1 cellular context compared by ENCODE assay signal in genomic region chr7:30594540-30595460, GRCh38.
A peak's percentile ranks its signal among the peaks of the same experiment; 100 is the strongest.
TF ChIP-seq lines count a peak whose summit lies in the region.

Gene GARS1, plus strand, starts transcription at chr7:30594878. Its CDS starts 44 bp downstream, at chr7:30594922.

TF ChIP-seq in WTC11, 78 proteins besides CTCF, POLR2A, EP300 and RAD21 (continued from another document and continues in another):
- TF ChIP-seq USF1 (CRISPR knock-in tag; IDR thresholded peaks at IDR 0.05) (peak; percentile 66; the same call in 1 of the 2 replicates), JUN (CRISPR knock-in tag; IDR thresholded peaks at IDR 0.05) (peak; percentile 63; the same call in 1 of the 2 replicates), ATF6 (CRISPR knock-in tag; IDR thresholded peaks at IDR 0.05) (no peak), ARID4B (CRISPR knock-in tag; IDR thresholded peaks at IDR 0.05; ENCODE audit: borderline replicate concordance) (peak; percentile 95), ZNF671 (CRISPR knock-in tag; IDR thresholded peaks at IDR 0.05) (no peak), PRRX2 (CRISPR knock-in tag; IDR thresholded peaks at IDR 0.05) (no peak), TCF7 (CRISPR knock-in tag; IDR thresholded peaks at IDR 0.05; ENCODE audit: low read depth) (0 out of 2 replicates have a peak, but pooled peaks have one; percentile 69), ERG (CRISPR knock-in tag; IDR thresholded peaks at IDR 0.05) (no peak), CBFB (CRISPR knock-in tag; IDR thresholded peaks at IDR 0.05; ENCODE audit: low read depth) (no peak), MYBL2 (CRISPR knock-in tag; IDR thresholded peaks at IDR 0.05) (peak; percentile 31; the same call in 1 of the 2 replicates), ZNF512 (CRISPR knock-in tag; IDR thresholded peaks at IDR 0.05; ENCODE audit: borderline replicate concordance) (0 out of 2 replicates have a peak, but pooled peaks have one; percentile 66), ETV6 (CRISPR knock-in tag; IDR thresholded peaks at IDR 0.05) (peak; percentile 86; the same call in 1 of the 2 replicates), CREB1 (CRISPR knock-in tag; IDR thresholded peaks at IDR 0.05) (peak; percentile 78; the same call in 1 of the 2 replicates), ATF3 (CRISPR knock-in tag; conservative IDR thresholded peaks at IDR 0.05) (peak; percentile 96), HMGA2 (CRISPR knock-in tag; IDR thresholded peaks at IDR 0.05) (no peak), NR3C1 (CRISPR knock-in tag; conservative IDR thresholded peaks at IDR 0.05; ENCODE audit: low read depth) (no peak), ESRRA (CRISPR knock-in tag; IDR thresholded peaks at IDR 0.05; ENCODE audit: borderline replicate concordance) (peak; percentile 48; the same call in 1 of the 2 replicates), ZNF423 (CRISPR knock-in tag; IDR thresholded peaks at IDR 0.05) (no peak), ZNF425 (CRISPR knock-in tag; conservative IDR thresholded peaks at IDR 0.05) (no peak), HMGXB4 (CRISPR knock-in tag; IDR thresholded peaks at IDR 0.05) (peak; percentile 94), OVOL2 (CRISPR knock-in tag; IDR thresholded peaks at IDR 0.05; ENCODE audit: borderline replicate concordance) (no peak), SMAD4 (CRISPR knock-in tag; IDR thresholded peaks at IDR 0.05) (no peak), ZNF121 (CRISPR knock-in tag; IDR thresholded peaks at IDR 0.05) (no peak), GABPB1 (CRISPR knock-in tag; IDR thresholded peaks at IDR 0.05) (peak; percentile 100), ZNF138 (CRISPR knock-in tag; conservative IDR thresholded peaks at IDR 0.05) (no peak), RELA (CRISPR knock-in tag; IDR thresholded peaks at IDR 0.05; ENCODE audit: borderline replicate concordance) (peak; percentile 91; the same call in 1 of the 2 replicates), NFATC4 (CRISPR knock-in tag; IDR thresholded peaks at IDR 0.05) (0 out of 2 replicates have a peak, but pooled peaks have one; percentile 7), ATF1 (CRISPR knock-in tag; IDR thresholded peaks at IDR 0.05) (peak; percentile 69; the same call in 1 of the 2 replicates), FOXP1 (CRISPR knock-in tag; IDR thresholded peaks at IDR 0.05; ENCODE audit: borderline replicate concordance) (peak; percentile 75; the same call in 1 of the 2 replicates)
- TF ChIP-seq, protein P1, sequence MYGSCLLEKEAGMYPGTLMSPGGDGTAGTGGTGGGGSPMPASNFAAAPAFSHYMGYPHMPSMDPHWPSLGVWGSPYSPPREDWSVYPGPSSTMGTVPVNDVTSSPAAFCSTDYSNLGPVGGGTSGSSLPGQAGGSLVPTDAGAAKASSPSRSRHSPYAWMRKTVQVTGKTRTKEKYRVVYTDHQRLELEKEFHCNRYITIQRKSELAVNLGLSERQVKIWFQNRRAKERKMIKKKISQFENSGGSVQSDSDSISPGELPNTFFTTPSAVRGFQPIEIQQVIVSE (CRISPR knock-in tag; IDR thresholded peaks at IDR 0.05; ENCODE audit: borderline replicate concordance) = no peak
- TF ChIP-seq, protein P2, sequence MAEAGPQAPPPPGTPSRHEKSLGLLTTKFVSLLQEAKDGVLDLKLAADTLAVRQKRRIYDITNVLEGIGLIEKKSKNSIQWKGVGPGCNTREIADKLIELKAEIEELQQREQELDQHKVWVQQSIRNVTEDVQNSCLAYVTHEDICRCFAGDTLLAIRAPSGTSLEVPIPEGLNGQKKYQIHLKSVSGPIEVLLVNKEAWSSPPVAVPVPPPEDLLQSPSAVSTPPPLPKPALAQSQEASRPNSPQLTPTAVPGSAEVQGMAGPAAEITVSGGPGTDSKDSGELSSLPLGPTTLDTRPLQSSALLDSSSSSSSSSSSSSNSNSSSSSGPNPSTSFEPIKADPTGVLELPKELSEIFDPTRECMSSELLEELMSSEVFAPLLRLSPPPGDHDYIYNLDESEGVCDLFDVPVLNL (CRISPR knock-in tag; IDR thresholded peaks at IDR 0.05; ENCODE audit: borderline replicate concordance, low read depth) = no peak
- TF ChIP-seq, protein P3, sequence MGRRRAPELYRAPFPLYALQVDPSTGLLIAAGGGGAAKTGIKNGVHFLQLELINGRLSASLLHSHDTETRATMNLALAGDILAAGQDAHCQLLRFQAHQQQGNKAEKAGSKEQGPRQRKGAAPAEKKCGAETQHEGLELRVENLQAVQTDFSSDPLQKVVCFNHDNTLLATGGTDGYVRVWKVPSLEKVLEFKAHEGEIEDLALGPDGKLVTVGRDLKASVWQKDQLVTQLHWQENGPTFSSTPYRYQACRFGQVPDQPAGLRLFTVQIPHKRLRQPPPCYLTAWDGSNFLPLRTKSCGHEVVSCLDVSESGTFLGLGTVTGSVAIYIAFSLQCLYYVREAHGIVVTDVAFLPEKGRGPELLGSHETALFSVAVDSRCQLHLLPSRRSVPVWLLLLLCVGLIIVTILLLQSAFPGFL (CRISPR knock-in tag; IDR thresholded peaks at IDR 0.05; ENCODE audit: borderline replicate concordance) = no peak; the same call in 1 of the 2 replicates
- TF ChIP-seq, protein P4, sequence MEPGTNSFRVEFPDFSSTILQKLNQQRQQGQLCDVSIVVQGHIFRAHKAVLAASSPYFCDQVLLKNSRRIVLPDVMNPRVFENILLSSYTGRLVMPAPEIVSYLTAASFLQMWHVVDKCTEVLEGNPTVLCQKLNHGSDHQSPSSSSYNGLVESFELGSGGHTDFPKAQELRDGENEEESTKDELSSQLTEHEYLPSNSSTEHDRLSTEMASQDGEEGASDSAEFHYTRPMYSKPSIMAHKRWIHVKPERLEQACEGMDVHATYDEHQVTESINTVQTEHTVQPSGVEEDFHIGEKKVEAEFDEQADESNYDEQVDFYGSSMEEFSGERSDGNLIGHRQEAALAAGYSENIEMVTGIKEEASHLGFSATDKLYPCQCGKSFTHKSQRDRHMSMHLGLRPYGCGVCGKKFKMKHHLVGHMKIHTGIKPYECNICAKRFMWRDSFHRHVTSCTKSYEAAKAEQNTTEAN (CRISPR knock-in tag; IDR thresholded peaks at IDR 0.05) = 0 out of 2 replicates have a peak, but pooled peaks have one; percentile 58
- TF ChIP-seq, protein P5, sequence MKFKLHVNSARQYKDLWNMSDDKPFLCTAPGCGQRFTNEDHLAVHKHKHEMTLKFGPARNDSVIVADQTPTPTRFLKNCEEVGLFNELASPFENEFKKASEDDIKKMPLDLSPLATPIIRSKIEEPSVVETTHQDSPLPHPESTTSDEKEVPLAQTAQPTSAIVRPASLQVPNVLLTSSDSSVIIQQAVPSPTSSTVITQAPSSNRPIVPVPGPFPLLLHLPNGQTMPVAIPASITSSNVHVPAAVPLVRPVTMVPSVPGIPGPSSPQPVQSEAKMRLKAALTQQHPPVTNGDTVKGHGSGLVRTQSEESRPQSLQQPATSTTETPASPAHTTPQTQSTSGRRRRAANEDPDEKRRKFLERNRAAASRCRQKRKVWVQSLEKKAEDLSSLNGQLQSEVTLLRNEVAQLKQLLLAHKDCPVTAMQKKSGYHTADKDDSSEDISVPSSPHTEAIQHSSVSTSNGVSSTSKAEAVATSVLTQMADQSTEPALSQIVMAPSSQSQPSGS (CRISPR knock-in tag; IDR thresholded peaks at IDR 0.05; ENCODE audit: borderline replicate concordance, low read depth) = no peak
